23 cellular contexts compared by ENCODE assay signal in the genomic region with DNA sequence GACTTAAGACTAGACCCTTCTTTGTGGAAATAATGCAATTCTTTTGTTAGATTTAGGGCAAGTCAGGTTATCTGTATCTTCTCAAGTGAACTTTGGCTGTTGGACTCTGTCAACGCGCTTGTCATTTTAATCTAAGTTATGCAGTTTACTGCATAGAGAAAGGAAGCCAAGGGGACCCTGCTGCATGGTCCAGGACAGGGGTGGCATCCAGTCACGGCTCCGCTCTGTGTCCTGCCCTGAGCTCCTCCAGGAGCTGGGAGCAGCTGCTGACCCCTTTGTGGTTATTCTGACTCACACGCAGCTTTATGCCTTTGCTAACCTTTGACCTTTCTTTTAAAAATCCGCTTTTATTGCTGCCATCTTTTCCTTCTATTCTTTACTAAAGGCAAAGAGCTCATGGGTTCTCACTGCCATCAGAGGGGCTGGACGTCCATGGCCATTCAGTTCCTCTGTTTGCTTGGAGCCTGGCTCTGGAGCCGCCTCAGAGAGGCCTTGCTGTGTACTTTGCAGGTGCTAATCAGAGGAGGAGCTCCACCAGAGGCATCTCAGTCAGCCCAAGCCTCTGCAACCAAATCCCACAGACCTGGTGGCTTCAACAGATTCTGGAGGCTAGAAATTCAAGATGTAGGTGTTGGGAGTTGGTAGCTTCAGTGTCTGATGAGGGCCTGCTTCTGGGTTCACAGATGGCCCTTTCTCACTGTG. TPM values are rescaled to one million over a fixed set of nuclear protein-coding genes. Genes with fewer than 3 reads are reported as not detected.
A peak's percentile ranks its signal among the peaks of the same experiment; 100 is the strongest.
DNase-seq lines count a peak whose midpoint lies in the region; ATAC-seq and TF ChIP-seq lines count a peak whose summit lies in the region.
"Had no signal": no experiment of that assay in that cellular context is flagged by ENCODE, and none has a peak within 500 bp of the region (broad histone marks: within the 10 kb centered on the region; RNA-seq: fewer than 3 reads in every experiment).

No MANE protein-coding gene starts in this region.

- H3K79me2 ChIP-seq in DND-41 (ENCODE audit: insufficient read depth, low read length) = no peaks in the 10 kb centered on the region
- H3K79me2 ChIP-seq in Karpas-422 (ENCODE audit: low read length) = no peaks in the 10 kb centered on the region

- H3K27ac ChIP-seq in DND-41 (ENCODE audit: low read length) (no peak overlapping the region), Karpas-422 (ENCODE audit: low read length) (no peak overlapping the region), endodermal cell (ENCODE audit: low read depth, low read length) (peak overlapping the region; percentile 24), neuronal stem cell (replicated peaks; ENCODE audit: low read length) (peak overlapping the region; percentile 49)
- H3K27ac ChIP-seq: BLaER1 had no signal

- H2BK5ac ChIP-seq in neuronal stem cell (ENCODE audit: low read length) = no peak overlapping the region

- no peak overlapping the region for H3K14ac ChIP-seq in neuronal stem cell (ENCODE audit: low read length)

- no peak overlapping the region for H3K27ac Mint-ChIP-seq in endodermal cell
- H3K27ac Mint-ChIP-seq: CD4-positive, CD25-positive, alpha-beta regulatory T cell had no signal

- no peak for TF ChIP-seq CTCF in DND-41 (IDR thresholded peaks at IDR 0.05; ENCODE audit: borderline replicate concordance, extremely low read depth, low read length, poor library complexity, severe bottlenecking)
- TF ChIP-seq CTCF in endodermal cell (conservative IDR thresholded peaks at IDR 0.05) = no peak

- H4K91ac ChIP-seq in neuronal stem cell (ENCODE audit: low read depth, low read length, poor library complexity) = no peak overlapping the region

- H2AFZ ChIP-seq in DND-41 (ENCODE audit: low read depth, low read length) (no peak overlapping the region), Karpas-422 (ENCODE audit: low read length) (0 out of 2 replicates have a peak overlapping the region, but pooled peaks have one; percentile 73), neuronal stem cell (ENCODE audit: low read length) (peak overlapping the region; percentile 45)

- WGBS in endodermal cell (ENCODE audit: insufficient coverage in 1 of 2, insufficient read length in 1 of 2), 2 experiments = 80 to 83% methylated on average over 7 to 8 of the region's 8 CpGs
- no CpG with 5 or more reads among the region's 8 CpGs for WGBS in neuronal stem cell (ENCODE audit: extremely low coverage in 2 of 2, insufficient read length in 2 of 2, insufficient replicate concordance in 1 of 2), 2 donors

- H3K4ac ChIP-seq in neuronal stem cell (ENCODE audit: low read length) = no peak overlapping the region

- H2BK15ac ChIP-seq in neuronal stem cell (ENCODE audit: low read length) = no peak overlapping the region

- no peak overlapping the region for H3K4me3 Mint-ChIP-seq in endodermal cell
- H3K4me3 Mint-ChIP-seq: CD4-positive, CD25-positive, alpha-beta regulatory T cell; H9 had no signal

- H3K27me3 ChIP-seq in DND-41 (ENCODE audit: insufficient read depth, low read length, poor library complexity) (no peaks in the 10 kb centered on the region), Karpas-422 (ENCODE audit: low read length) (no peaks in the 10 kb centered on the region), endodermal cell (ENCODE audit: control insufficient read depth, insufficient read depth, low read length, poor library complexity, severe bottlenecking) (no peaks in the 10 kb centered on the region), neuronal stem cell (ENCODE audit: control insufficient read depth in 3 of 3, insufficient read depth in 3 of 3, low read depth in 1 of 3, low read length in 3 of 3) (no peaks in the 10 kb centered on the region)
- H3K27me3 ChIP-seq: BLaER1 had no signal

- H2BK120ac ChIP-seq in neuronal stem cell (ENCODE audit: low read depth, low read length) = no peak overlapping the region

- H3K9me3 ChIP-seq in DND-41 (ENCODE audit: insufficient read depth, low read length, severe bottlenecking) (no peaks in the 10 kb centered on the region), Karpas-422 (ENCODE audit: low read length) (no peaks in the 10 kb centered on the region), endodermal cell (ENCODE audit: control insufficient read depth, low read length) (no peaks in the 10 kb centered on the region), neuronal stem cell (replicated peaks in 1 of 2; ENCODE audit: control insufficient read depth in 2 of 2, insufficient read depth in 1 of 2, low read depth in 1 of 2, low read length in 2 of 2) (no peaks in the 10 kb centered on the region)
- H3K9me3 ChIP-seq: BLaER1 had no signal

- H3K18ac ChIP-seq in neuronal stem cell (ENCODE audit: low read length) = peak overlapping the region; percentile 80

- H4K8ac ChIP-seq in neuronal stem cell (ENCODE audit: low read depth, low read length) = no peak overlapping the region

- H3K23ac ChIP-seq in neuronal stem cell (ENCODE audit: low read depth, low read length, poor library complexity) = no peak overlapping the region

- no peaks in the 10 kb centered on the region for H3K36me3 Mint-ChIP-seq in endodermal cell (ENCODE audit: low read depth)
- H3K36me3 Mint-ChIP-seq: CD4-positive, CD25-positive, alpha-beta regulatory T cell had no signal

- ATAC-seq in DND-41 (ENCODE audit: insufficient read depth, low read depth) = peak; percentile 47; the same call in 2 of the 3 replicates
- ATAC-seq: GM12878, SK-N-SH treated with all-trans-retinoic acid at 6 μM for 48 hours had no signal

- peaks cover 1% of the 10 kb centered on the region for H3K4me1 Mint-ChIP-seq in endodermal cell
- H3K4me1 Mint-ChIP-seq: CD4-positive, CD25-positive, alpha-beta regulatory T cell had no signal

- no peak overlapping the region for H2AK5ac ChIP-seq in neuronal stem cell (ENCODE audit: low read depth, low read length)

- no peak overlapping the region for H3K4me3 ChIP-seq in DND-41 (ENCODE audit: low read depth in 1 of 2, low read length in 2 of 2)
- no peak overlapping the region for H3K4me3 ChIP-seq in Karpas-422 (ENCODE audit: low read length)
- no peak overlapping the region for H3K4me3 ChIP-seq in endodermal cell (ENCODE audit: low read length)
- H3K4me3 ChIP-seq in neuronal stem cell (ENCODE audit: low read length in 2 of 2) = no peak overlapping the region
- H3K4me3 ChIP-seq: BLaER1, GM12878 had no signal

- H3K36me3 ChIP-seq in DND-41 (ENCODE audit: insufficient read depth, low read length) = no peaks in the 10 kb centered on the region
- no peaks in the 10 kb centered on the region for H3K36me3 ChIP-seq in Karpas-422 (ENCODE audit: insufficient read depth, low read length)
- no peaks in the 10 kb centered on the region for H3K36me3 ChIP-seq in endodermal cell (ENCODE audit: control insufficient read depth, insufficient read depth, low read length)
- no peaks in the 10 kb centered on the region for H3K36me3 ChIP-seq in neuronal stem cell (replicated peaks in 1 of 2; ENCODE audit: control insufficient read depth in 2 of 2, insufficient read depth in 2 of 2, low read length in 2 of 2)
- H3K36me3 ChIP-seq: BLaER1 had no signal

- no peaks in the 10 kb centered on the region for H3K79me1 ChIP-seq in neuronal stem cell (ENCODE audit: low read depth, low read length)

- H3K4me2 ChIP-seq in DND-41 (ENCODE audit: insufficient read depth, low read length) (no peak overlapping the region), Karpas-422 (ENCODE audit: low read depth, low read length, poor library complexity, severe bottlenecking) (no peak overlapping the region), neuronal stem cell (ENCODE audit: insufficient read depth, low read length, poor library complexity, severe bottlenecking) (no peak overlapping the region)
- H3K4me2 ChIP-seq: BLaER1 had no signal

- DNase-seq in DND-41 (no peak), Karpas-422 (peak; percentile 37), endodermal cell (peak; percentile 57), neuronal stem cell (ENCODE audit: low spot score) (peak; percentile 15), SHP77 treated with DMSO at 0.1 percent for 48 hours (lab: John Stamatoyannopoulos, UW) (no peak), posterior vena cava (ENCODE audit: low spot score) (no peak), activated gamma-delta T cell (lab: John Stamatoyannopoulos, UW) (no peak), NCI-H1436 (lab: John Stamatoyannopoulos, UW) (no peak)
- DNase-seq: CD4-positive, CD25-positive, alpha-beta regulatory T cell; EL; GDM1; H9; IMR-90; KG1; NCI-H1092; NCI-H1417 treated with DMSO at 0.1 percent for 48 hours; NCI-H187 treated with DMSO at 0.1 percent for 48 hours; NCI-H2107; NCI-H524; NCI-H748 treated with DMSO at 0.1 percent for 48 hours had no signal

- no peaks in the 10 kb centered on the region for H3K27me3 Mint-ChIP-seq in endodermal cell (ENCODE audit: insufficient read depth)

- H4K20me1 ChIP-seq in DND-41 (ENCODE audit: insufficient read depth, low read length) = peaks cover 7% of the 10 kb centered on the region; the same call in 1 of the 2 replicates
- no peaks in the 10 kb centered on the region for H4K20me1 ChIP-seq in Karpas-422 (ENCODE audit: insufficient read depth, low read depth, low read length)
- H4K20me1 ChIP-seq: BLaER1 had no signal

- no peaks in the 10 kb centered on the region for H3K9me3 Mint-ChIP-seq in endodermal cell
- H3K9me3 Mint-ChIP-seq: CD4-positive, CD25-positive, alpha-beta regulatory T cell; H9 had no signal

- H3K9me2 ChIP-seq in Karpas-422 (replicated peaks; ENCODE audit: insufficient read depth, low read length) = no peaks in the 10 kb centered on the region

- no peak overlapping the region for H2BK12ac ChIP-seq in neuronal stem cell (ENCODE audit: low read length)

- H3K4me1 ChIP-seq in DND-41 (ENCODE audit: insufficient read depth, low read length) (no peaks in the 10 kb centered on the region), Karpas-422 (ENCODE audit: low read length) (peaks cover 15% of the 10 kb centered on the region), endodermal cell (ENCODE audit: control insufficient read depth, insufficient read depth, low read length) (no peaks in the 10 kb centered on the region), neuronal stem cell (ENCODE audit: control insufficient read depth in 2 of 2, insufficient read depth in 1 of 2, low read depth in 1 of 2, low read length in 2 of 2) (peaks cover 7 to 9% of the 10 kb centered on the region in 2 donors)

- H3K9ac ChIP-seq in DND-41 (ENCODE audit: low read depth, low read length) = no peak overlapping the region
- no peak overlapping the region for H3K9ac ChIP-seq in Karpas-422 (ENCODE audit: low read length)
- no peak overlapping the region for H3K9ac ChIP-seq in endodermal cell (ENCODE audit: extremely low read depth, low read length, poor library complexity, severe bottlenecking)
- H3K9ac ChIP-seq in neuronal stem cell (ENCODE audit: low read depth, low read length, poor library complexity) = no peak overlapping the region
- H3K9ac ChIP-seq: BLaER1 had no signal

- intact Hi-C loops in posterior vena cava (cut with DNase I) = loop anchor here in 1 of 2 donors (5.0 kb wide), 1 partner anchor 1837 kb away; no protein-coding TSS in a partner anchor

RNA-seq across cellular contexts. Expression of a gene that starts 39.3 kb away (rescaled TPM):
- not detected in 2 replicates for total RNA-seq in Karpas-422 (2014; rRNA removed; shearing (Covaris generic); ENCODE audit: low replicate concordance)
- total RNA-seq in endodermal cell = 10 to 100 TPM in 1 of 2 donors, 1 to 10 TPM in 1; 4.1 to 11.9 TPM
- 1.9 TPM for polyA plus RNA-seq in endodermal cell (2013, experiment 1 of 2)
- polyA plus RNA-seq in endodermal cell (2013, experiment 2 of 2) = 1.2 TPM
- 2.0 TPM for polyA plus RNA-seq in neuronal stem cell (2013, experiment 1 of 2)
- 1.6 TPM for polyA plus RNA-seq in neuronal stem cell (2013, experiment 2 of 2)
- 1 to 10 TPM; 5.2 to 6.2 TPM for total RNA-seq in posterior vena cava
- total RNA-seq: GM12878 had no signal
- polyA plus RNA-seq: CD4-positive, CD25-positive, alpha-beta regulatory T cell; GM12878 had no signal

Comparison
In these comparisons a context has a peak if more than half of its experiments do, and no peak if none do; other contexts are left out.
1. DNase-seq: peak in Karpas-422 (single experiment), endodermal cell (single experiment) and neuronal stem cell (single experiment); none in DND-41 (single experiment), SHP77 treated with DMSO at 0.1 percent for 48 hours (single experiment), posterior vena cava (single experiment), activated gamma-delta T cell (single experiment) and NCI-H1436 (single experiment).
2. H3K27ac ChIP-seq: peak in endodermal cell (single experiment) and neuronal stem cell (single experiment); none in DND-41 (single experiment) and Karpas-422 (single experiment).